Comparison of ENCODE assay signal across 8 cellular contexts in the genomic region with DNA sequence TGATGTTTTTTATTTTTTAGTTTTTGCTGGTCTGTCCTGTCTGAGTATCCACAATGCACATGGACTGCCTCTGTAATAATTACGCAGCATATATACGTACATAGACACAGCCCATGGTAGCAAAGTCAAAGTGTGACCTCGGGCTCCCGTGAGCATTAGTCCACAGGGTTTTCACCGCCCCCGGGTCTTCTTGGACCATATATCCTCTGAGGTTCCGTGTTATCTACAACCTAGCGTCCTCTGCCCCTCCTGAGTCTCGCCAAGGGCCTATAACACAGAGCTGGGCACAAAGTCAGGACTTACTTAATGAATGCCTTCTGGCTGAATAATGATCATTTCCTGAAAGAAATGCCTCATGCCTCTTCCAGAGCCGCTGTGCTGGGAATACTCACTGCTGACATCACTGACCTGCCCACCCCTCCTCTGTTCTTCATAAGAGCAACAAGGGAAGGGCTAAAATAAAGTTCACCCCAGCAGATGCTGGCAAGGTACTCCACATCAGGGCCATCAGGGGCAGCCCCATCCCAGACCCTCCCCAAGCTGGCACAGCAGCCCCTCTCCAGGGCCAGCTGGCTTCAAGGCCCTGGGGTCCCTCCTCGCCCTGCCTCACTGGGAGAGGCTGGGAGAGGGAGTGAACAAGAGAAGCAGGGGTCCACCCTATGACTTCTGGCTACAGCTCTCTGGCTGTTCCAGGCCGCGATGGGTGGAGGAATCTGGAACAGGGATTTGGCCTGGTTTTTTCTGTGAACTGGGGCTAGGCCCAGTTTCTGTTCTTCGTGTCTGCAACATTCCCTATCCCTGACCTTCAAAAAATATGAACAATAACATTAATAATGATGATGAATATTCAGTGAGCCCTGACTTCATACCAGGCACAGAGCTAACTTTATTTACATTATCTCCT. TPM values are rescaled to one million over a fixed set of nuclear protein-coding genes. Genes with fewer than 3 reads are reported as not detected.
DNase-seq lines count a peak whose midpoint lies in the region; ATAC-seq and TF ChIP-seq lines count a peak whose summit lies in the region.

No MANE protein-coding gene starts in this region.

- H3K27me3 ChIP-seq in breast epithelium (no peaks in the 10 kb centered on the region), lower lobe of right lung (ENCODE audit: low read depth) (no peaks in the 10 kb centered on the region), upper lobe of right lung (no peaks in the 10 kb centered on the region)

- H3K9me3 ChIP-seq in breast epithelium = no peaks in the 10 kb centered on the region
- no peaks in the 10 kb centered on the region for H3K9me3 ChIP-seq in lower lobe of right lung
- H3K9me3 ChIP-seq in upper lobe of right lung = no peaks in the 10 kb centered on the region

- no peak for TF ChIP-seq POLR2A in breast epithelium (IDR thresholded peaks at IDR 0.05)

- H3K27ac ChIP-seq in breast epithelium (peak overlapping the region; percentile 98 to 99), lower lobe of right lung (peak overlapping the region; percentile 97), upper lobe of right lung (peak overlapping the region; percentile 97)

- H3K27me3 Mint-ChIP-seq in activated T-cell treated with anti-CD3 and anti-CD28 coated beads, Interleukin-2, amount 50 U/mL, for 72 hours (ENCODE audit: low read depth) = no peaks in the 10 kb centered on the region

- intact Hi-C loops in breast epithelium (cut with DNase I; ENCODE audit: low total_unique reads) (no loop called here), lower lobe of right lung (cut with DNase I) (no loop called here), upper lobe of right lung (cut with DNase I) (no loop called here)

- peaks cover 10 to 24% of the 10 kb centered on the region in 2 donors for H3K36me3 Mint-ChIP-seq in activated T-cell treated with anti-CD3 and anti-CD28 coated beads, Interleukin-2, amount 50 U/mL, for 72 hours (ENCODE audit: insufficient read depth in 2 of 2)

- H3K9me3 Mint-ChIP-seq in activated T-cell treated with anti-CD3 and anti-CD28 coated beads, Interleukin-2, amount 50 U/mL, for 72 hours = peaks cover 3% of the 10 kb centered on the region in 2 donors

- H3K27ac Mint-ChIP-seq in activated T-cell treated with anti-CD3 and anti-CD28 coated beads, Interleukin-2, amount 50 U/mL, for 72 hours = peak overlapping the region; percentile 100

- H3K4me3 ChIP-seq in breast epithelium (peak overlapping the region; percentile 43 to 70 (median 43)), lower lobe of right lung (peak overlapping the region; percentile 50), upper lobe of right lung (peak overlapping the region; percentile 45)

- H3K4me1 Mint-ChIP-seq in activated T-cell treated with anti-CD3 and anti-CD28 coated beads, Interleukin-2, amount 50 U/mL, for 72 hours (ENCODE audit: low read depth) = peaks cover 97% of the 10 kb centered on the region

- no peak for DNase-seq in activated T-cell treated with anti-CD3 and anti-CD28 coated beads, Interleukin-2, amount 50 U/mL, for 72 hours
- no peak for DNase-seq in activated T-cell treated with anti-CD3 and anti-CD28 coated beads, Interleukin-2, amount 50 U/mL, for 48 hours
- DNase-seq in breast epithelium (ENCODE audit: low spot score in 2 of 2) (no peak), lower lobe of right lung (no peak), upper lobe of right lung (no peak), NOMO-1 treated with DMSO at 0.1 percent for 48 hours (lab: John Stamatoyannopoulos, UW; ENCODE audit: unreplicated experiment) (no peak), NCI-H146 treated with DMSO at 0.1 percent for 48 hours (lab: John Stamatoyannopoulos, UW; ENCODE audit: unreplicated experiment) (no peak), SK-N-DZ (ENCODE audit: low spot score) (no peak)

- TF ChIP-seq CTCF in breast epithelium (IDR thresholded peaks at IDR 0.05) (no peak), lower lobe of right lung (IDR thresholded peaks at IDR 0.05) (no peak), upper lobe of right lung (IDR thresholded peaks at IDR 0.05) (no peak)

- H3K4me1 ChIP-seq in breast epithelium (peaks cover 41 to 69% of the 10 kb centered on the region in 2 donors), lower lobe of right lung (peaks cover 98% of the 10 kb centered on the region), upper lobe of right lung (peaks cover 97% of the 10 kb centered on the region)

- H3K4me3 Mint-ChIP-seq in activated T-cell treated with anti-CD3 and anti-CD28 coated beads, Interleukin-2, amount 50 U/mL, for 72 hours = peak overlapping the region; percentile 88 to 91

- no peak for ATAC-seq in activated T-cell treated with anti-CD3 and anti-CD28 coated beads, Interleukin-2, amount 50 U/mL, for 72 hours (replicated peaks in 1 of 2)
- ATAC-seq in lower lobe of right lung (peak; percentile 1 to 20), upper lobe of right lung (no peak)

- H3K36me3 ChIP-seq in breast epithelium (no peaks in the 10 kb centered on the region), lower lobe of right lung (no peaks in the 10 kb centered on the region), upper lobe of right lung (no peaks in the 10 kb centered on the region)

RNA-seq across cellular contexts. Expression of a gene that starts 7.9 kb away (rescaled TPM):
- 100 to 1,000 TPM; 288 to 350 TPM for total RNA-seq in activated T-cell treated with anti-CD3 and anti-CD28 coated beads, Interleukin-2, amount 50 U/mL, for 72 hours
- total RNA-seq in breast epithelium (10 to 100 TPM; 37.6 to 77.0 (median 44.9) TPM), lower lobe of right lung (104 TPM), upper lobe of right lung (135 TPM)
- 14.4 TPM in 2 replicates for polyA plus RNA-seq in SK-N-DZ (2014; cell fraction: cytosol; rRNA removed)
- 45.6 and 46.2 TPM in 2 replicates for polyA plus RNA-seq in SK-N-DZ (2014; cell fraction: nucleus; rRNA removed)

RNA-seq across cellular contexts. Expression of a gene that starts 38.8 kb away (rescaled TPM):
- 10 to 100 TPM; 14.6 to 15.2 TPM for total RNA-seq in activated T-cell treated with anti-CD3 and anti-CD28 coated beads, Interleukin-2, amount 50 U/mL, for 72 hours
- total RNA-seq in breast epithelium = 10 to 100 TPM; 27.5 to 51.5 (median 30.6) TPM
- 39.9 TPM for total RNA-seq in lower lobe of right lung
- total RNA-seq in upper lobe of right lung = 40.9 TPM
- 10.2 and 10.8 TPM in 2 replicates for polyA plus RNA-seq in SK-N-DZ (2014; cell fraction: cytosol; rRNA removed)
- 5.3 and 5.7 TPM in 2 replicates for polyA plus RNA-seq in SK-N-DZ (2014; cell fraction: nucleus; rRNA removed)

RNA-seq across cellular contexts. Expression of a gene that starts 53.2 kb away (rescaled TPM):
- 1 to 10 TPM in 1 of 2 donors, under 1 TPM in 1; 0.62 to 1.4 TPM for total RNA-seq in activated T-cell treated with anti-CD3 and anti-CD28 coated beads, Interleukin-2, amount 50 U/mL, for 72 hours
- total RNA-seq in breast epithelium (10 to 100 TPM; 40.6 to 87.8 (median 60.3) TPM), lower lobe of right lung (44.5 TPM), upper lobe of right lung (69.6 TPM)
- 1.3 and 4.6 TPM in 2 replicates for polyA plus RNA-seq in SK-N-DZ (2014; cell fraction: cytosol; rRNA removed)
- polyA plus RNA-seq in SK-N-DZ (2014; cell fraction: nucleus; rRNA removed) = 1.6 and 2.8 TPM in 2 replicates

Comparison
In these comparisons a context has a peak if more than half of its experiments do, and no peak if none do; other contexts are left out.
1. ATAC-seq: peak in lower lobe of right lung (2 of 2); none in activated T-cell treated with anti-CD3 and anti-CD28 coated beads, Interleukin-2, amount 50 U/mL, for 72 hours (0 of 2) and upper lobe of right lung (single experiment).
2. RNA of a gene that starts 53.2 kb away (total RNA-seq): 69.6 TPM in upper lobe of right lung (single experiment), 40.6 to 87.8 TPM in breast epithelium and 44.5 TPM in lower lobe of right lung (single experiment); 0.62 to 1.4 TPM in activated T-cell treated with anti-CD3 and anti-CD28 coated beads, Interleukin-2, amount 50 U/mL, for 72 hours; every median in the first group is over 10 times any median in the second.
3. Peak in every context shown above with its lines, with median percentiles within 50 percentile points of each other: H3K27ac ChIP-seq and H3K4me3 ChIP-seq.